In genomic region chr6:161373905-161374451, GRCh38 we compare ENCODE assay signal across 1 cellular context.
TF ChIP-seq lines count a peak whose summit lies in the region.

No MANE protein-coding gene starts in this region.

TF ChIP-seq in K562, 482 proteins besides CTCF, POLR2A, EP300 and RAD21 (continued from another document and continues in another):
- TF ChIP-seq E2F3 (CRISPR knock-in tag; IDR thresholded peaks at IDR 0.05) (no peak), BCL6 (CRISPR knock-in tag; IDR thresholded peaks at IDR 0.05) (no peak), ATF7 (IDR thresholded peaks at IDR 0.05) (no peak), BACH1 (tag; IDR thresholded peaks at IDR 0.05) (no peak), HDAC8 (tag; IDR thresholded peaks at IDR 0.05) (no peak), ZNF644 (tag; IDR thresholded peaks at IDR 0.05; ENCODE audit: low read depth) (no peak), POLR2AphosphoS2 (IDR thresholded peaks at IDR 0.05; ENCODE audit: low read length) (no peak), ZNF395 (CRISPR knock-in tag; IDR thresholded peaks at IDR 0.05) (no peak), E2F6 (IDR thresholded peaks at IDR 0.05; ENCODE audit: borderline replicate concordance in 1 of 2, extremely low read depth in 1 of 2, insufficient read depth in 1 of 2, insufficient read length in 1 of 2, low read depth in 1 of 2, low read length in 1 of 2, poor library complexity in 1 of 2, severe bottlenecking in 1 of 2) (no peak), GTF2F1 (IDR thresholded peaks at IDR 0.05; ENCODE audit: low read depth, low read length) (no peak), FOXJ3 (CRISPR knock-in tag; IDR thresholded peaks at IDR 0.05) (no peak), MGA (IDR thresholded peaks at IDR 0.05) (no peak), GATAD2A (IDR thresholded peaks at IDR 0.05) (0 out of 2 replicates have a peak, but pooled peaks have one; percentile 14), AFF4 (CRISPR knock-in tag; IDR thresholded peaks at IDR 0.05) (no peak), MBD1 (CRISPR knock-in tag; IDR thresholded peaks at IDR 0.05) (peak; percentile 53; the same call in 1 of the 2 replicates), TRIM28 (IDR thresholded peaks at IDR 0.05) (no peak), ZNF347 (CRISPR knock-in tag; IDR thresholded peaks at IDR 0.05; ENCODE audit: low read depth) (no peak), SMAD3 (CRISPR knock-in tag; conservative IDR thresholded peaks at IDR 0.05) (no peak), YY1 (IDR thresholded peaks at IDR 0.05; ENCODE audit: borderline replicate concordance in 1 of 3, control insufficient read depth in 1 of 3, extremely low read depth in 1 of 3, insufficient read depth in 3 of 3, insufficient read length in 1 of 3, insufficient replicate concordance in 2 of 3, low read depth in 1 of 3, low read length in 2 of 3) (no peak), E2F4 (CRISPR knock-in tag; IDR thresholded peaks at IDR 0.05; ENCODE audit: low read depth) (no peak), ELF1 (tag; IDR thresholded peaks at IDR 0.05) (no peak), ZHX1 (conservative IDR thresholded peaks at IDR 0.05; ENCODE audit: low read length) (no peak), BRD4 (IDR thresholded peaks at IDR 0.05) (no peak), ZBTB11 (CRISPR knock-in tag; IDR thresholded peaks at IDR 0.05) (no peak)
